8 cellular contexts compared by ENCODE assay signal in the genomic region with DNA sequence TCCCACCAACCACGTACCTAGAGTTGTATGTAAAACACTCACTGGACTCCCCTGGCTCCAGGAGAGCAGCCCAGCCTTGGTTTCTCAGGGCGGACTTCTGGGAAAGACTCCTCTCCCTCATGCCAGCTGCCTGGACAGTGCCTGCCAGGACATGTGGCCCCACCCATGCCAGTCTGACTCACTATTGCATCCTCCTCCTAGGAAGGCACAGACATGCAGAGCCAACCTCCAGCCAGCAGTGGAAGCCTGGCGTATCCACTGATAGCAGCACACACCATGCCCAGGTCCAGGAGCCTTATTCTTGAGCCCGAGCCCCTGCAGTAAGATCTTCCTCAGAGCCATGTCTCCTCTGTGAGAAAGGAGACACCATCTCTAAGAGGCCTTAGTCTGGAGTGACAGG. TPM values are rescaled to one million over a fixed set of nuclear protein-coding genes. Genes with fewer than 3 reads are reported as not detected.
A peak's percentile ranks its signal among the peaks of the same experiment; 100 is the strongest.
DNase-seq lines count a peak whose midpoint lies in the region; ATAC-seq and TF ChIP-seq lines count a peak whose summit lies in the region.
"Had no signal": no experiment of that assay in that cellular context is flagged by ENCODE, and none has a peak within 500 bp of the region (broad histone marks: within the 10 kb centered on the region; RNA-seq: fewer than 3 reads in every experiment).

No MANE protein-coding gene starts in this region.

- no peak overlapping the region for H3K4me3 ChIP-seq in GM23338
- no peak overlapping the region for H3K4me3 ChIP-seq in fibroblast of pulmonary artery (replicated peaks; ENCODE audit: low read depth, low read length)
- H3K4me3 ChIP-seq in skeletal muscle satellite cell (ENCODE audit: low read length): no peak overlapping the region

- DNase-seq in GM23338 (ENCODE audit: low spot score) (no peak), T-helper 17 cell (no peak), fibroblast of pulmonary artery (ENCODE audit: low read depth) (peak; percentile 24), COLO668 (lab: John Stamatoyannopoulos, UW; ENCODE audit: unreplicated experiment) (no peak)
- no peak for DNase-seq in stimulated activated CD4-positive, alpha-beta T cell treated with anti-CD3 and anti-CD28 coated beads, Interleukin-2, amount 100 ng/mL, for 48 hours
- DNase-seq: activated CD4-positive, alpha-beta T cell treated with anti-CD3 and anti-CD28 coated beads, Interleukin-2, amount 50 U/mL, for 48 hours had no signal

- H3K4me1 ChIP-seq in GM23338 (ENCODE audit: insufficient read depth) (peaks cover 34% of the 10 kb centered on the region), skeletal muscle satellite cell (ENCODE audit: control insufficient read depth, insufficient read depth, low read length) (peaks cover 69% of the 10 kb centered on the region)

- no peak for TF ChIP-seq CTCF in GM23338 (conservative IDR thresholded peaks at IDR 0.05; ENCODE audit: low read depth in 2 of 2)
- no peak for TF ChIP-seq CTCF in fibroblast of pulmonary artery (IDR thresholded peaks at IDR 0.05; ENCODE audit: low read length, missing control alignments)

- H3F3A ChIP-seq in GM23338 (replicated peaks; ENCODE audit: low read depth): peaks cover 19% of the 10 kb centered on the region

- H3K27ac ChIP-seq in GM23338 (ENCODE audit: low read depth): 0 out of 2 replicates have a peak overlapping the region, but pooled peaks have one; percentile 19

- no peak overlapping the region for H2AFZ ChIP-seq in GM23338

- peaks cover 58% of the 10 kb centered on the region for H3K36me3 ChIP-seq in GM23338 (ENCODE audit: insufficient read depth)
- H3K36me3 ChIP-seq in skeletal muscle satellite cell (ENCODE audit: insufficient read depth, low read length): peaks cover 65% of the 10 kb centered on the region

- no peaks in the 10 kb centered on the region for H3K9me2 ChIP-seq in GM23338 (ENCODE audit: insufficient read depth)

- H4K20me1 ChIP-seq in GM23338 (replicated peaks; ENCODE audit: insufficient read depth): peaks cover 89% of the 10 kb centered on the region

- H3K27me3 Mint-ChIP-seq in GM23338 (ENCODE audit: insufficient read depth, low read depth, poor library complexity) (peaks cover 7% of the 10 kb centered on the region), T-helper 17 cell (no peaks in the 10 kb centered on the region)

- H3K79me2 ChIP-seq in GM23338 (replicated peaks; ENCODE audit: insufficient read depth): peaks cover 99% of the 10 kb centered on the region

- H3K9me3 ChIP-seq in T-helper 17 cell (ENCODE audit: control insufficient read depth, low read length, poor library complexity, severe bottlenecking) (no peaks in the 10 kb centered on the region), skeletal muscle satellite cell (replicated peaks; ENCODE audit: low read length) (no peaks in the 10 kb centered on the region)

- H3K4me1 Mint-ChIP-seq in GM23338 (peaks cover 51% of the 10 kb centered on the region), T-helper 17 cell (peaks cover 59% of the 10 kb centered on the region)

- H3K4me2 ChIP-seq in GM23338 (no peak overlapping the region), skeletal muscle satellite cell (ENCODE audit: low read length) (peak overlapping the region; percentile 70)

- no peaks in the 10 kb centered on the region for H3K27me3 ChIP-seq in GM23338 (ENCODE audit: insufficient read depth)
- H3K27me3 ChIP-seq in skeletal muscle satellite cell (ENCODE audit: control insufficient read depth, insufficient read depth, low read length): no peaks in the 10 kb centered on the region

- H3K36me3 Mint-ChIP-seq in GM23338 (ENCODE audit: low read depth): peaks cover 66% of the 10 kb centered on the region
- no peaks in the 10 kb centered on the region for H3K36me3 Mint-ChIP-seq in T-helper 17 cell (ENCODE audit: low read depth)

- no peak overlapping the region for H3K4me3 Mint-ChIP-seq in GM23338
- peak overlapping the region; percentile 36 for H3K4me3 Mint-ChIP-seq in T-helper 17 cell

- H3K9me3 Mint-ChIP-seq in GM23338: no peaks in the 10 kb centered on the region

- peak overlapping the region; percentile 22 for H3K9ac ChIP-seq in skeletal muscle satellite cell (ENCODE audit: low read depth, low read length)

- no peak for ATAC-seq in GM23338
- ATAC-seq in T-helper 17 cell: no peak
- ATAC-seq in HG03432 (IDR thresholded peaks at IDR 0.05; ENCODE audit: unreplicated experiment): no peak

- no peak overlapping the region for H3K27ac Mint-ChIP-seq in GM23338
- H3K27ac Mint-ChIP-seq in T-helper 17 cell: peak overlapping the region; percentile 87

TF ChIP-seq in GM23338, 12 proteins besides CTCF, POLR2A, EP300 and RAD21:
- no peak for TF ChIP-seq ZNF114 (CRISPR knock-in tag; IDR thresholded peaks at IDR 0.05)

RNA-seq across cellular contexts. Expression of a gene that starts 8.6 kb away (rescaled TPM):
- total RNA-seq in GM23338 (2014; rRNA removed; shearing (Covaris generic)): 1,067 and 1,137 TPM in 2 replicates
- 432 and 445 TPM in 2 replicates for polyA plus RNA-seq in GM23338 (2016; fragmentation: Nextera tagmentation; extraction: Ambion mirVana)
- total RNA-seq in T-helper 17 cell: 100 to 1,000 TPM; 343 to 428 TPM
- 1,778 and 1,979 TPM in 2 replicates for total RNA-seq in skeletal muscle satellite cell (2012; rRNA removed)

RNA-seq across cellular contexts. Expression of a gene that starts 24.8 kb away (rescaled TPM):
- 2.8 and 3.3 TPM in 2 replicates for total RNA-seq in GM23338 (2014; rRNA removed; shearing (Covaris generic))
- 0.70 and 0.71 TPM in 2 replicates for polyA plus RNA-seq in GM23338 (2016; fragmentation: Nextera tagmentation; extraction: Ambion mirVana)
- not detected for total RNA-seq in T-helper 17 cell
- under 0.01 TPM in 1 of 2 replicates, not detected in the other for total RNA-seq in skeletal muscle satellite cell (2012; rRNA removed)

RNA-seq across cellular contexts. Expression of a gene that starts 49.9 kb away (rescaled TPM):
- 17.8 and 28.1 TPM in 2 replicates for total RNA-seq in GM23338 (2014; rRNA removed; shearing (Covaris generic))
- 18.3 and 27.6 TPM in 2 replicates for polyA plus RNA-seq in GM23338 (2016; fragmentation: Nextera tagmentation; extraction: Ambion mirVana)
- total RNA-seq in T-helper 17 cell: 100 to 1,000 TPM; 109 to 112 TPM
- 10.4 and 14.2 TPM in 2 replicates for total RNA-seq in skeletal muscle satellite cell (2012; rRNA removed)
